ENCODE assay signal across 1 cellular context in the genomic region with DNA sequence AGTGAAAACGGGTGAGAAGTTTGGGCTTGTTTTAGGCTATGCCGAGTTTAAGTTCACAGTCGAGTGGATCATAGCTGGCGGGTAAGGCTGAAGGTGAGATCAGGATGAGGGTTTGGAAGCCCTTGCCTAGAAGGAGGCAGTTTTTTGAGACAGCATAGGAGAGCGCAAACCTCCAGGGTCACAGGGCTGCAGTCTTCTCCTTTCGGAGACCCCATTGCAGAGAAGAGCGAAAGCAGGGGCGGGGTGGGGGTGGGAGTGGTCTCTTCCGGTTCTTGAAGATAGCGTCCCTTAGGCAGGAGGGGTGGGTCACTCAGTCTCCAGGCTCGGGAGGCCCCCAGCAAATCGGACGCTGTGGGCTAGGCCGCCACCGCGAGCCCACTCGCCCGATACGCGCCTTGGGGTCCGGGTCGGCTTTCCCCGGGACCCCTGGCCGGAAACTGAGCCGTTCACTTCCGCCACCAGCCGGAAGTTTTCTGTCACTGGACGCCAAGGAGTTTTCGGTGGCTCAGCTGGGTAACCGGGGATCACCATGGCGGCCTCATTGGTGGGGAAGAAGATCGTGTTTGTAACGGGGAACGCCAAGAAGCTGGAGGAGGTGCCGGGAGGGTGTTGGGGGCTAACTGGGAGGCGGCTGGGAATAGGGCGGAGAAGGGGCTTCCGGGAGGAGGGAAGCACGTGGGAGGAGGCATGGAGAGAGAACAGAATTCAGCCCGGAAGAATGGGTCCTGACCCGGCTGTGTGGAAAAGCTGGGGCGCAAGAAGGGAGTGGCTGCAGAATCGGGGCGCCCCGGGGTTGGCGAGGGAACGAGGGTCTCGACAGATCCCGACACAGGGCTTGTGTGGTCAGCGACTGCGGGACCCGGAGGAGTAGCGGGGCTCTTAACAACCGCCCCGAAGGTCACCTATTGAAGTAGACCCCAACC.
TF ChIP-seq lines count a peak whose summit lies in the region.

A gene (plus strand): TSS at position 476 of the 923 bp plus-strand sequence. CDS start 54 bp downstream, at position 530.

TF ChIP-seq in K562, 482 proteins besides CTCF, POLR2A, EP300 and RAD21 (continued from another document):
- TF ChIP-seq TCF7L2 (IDR thresholded peaks at IDR 0.05; ENCODE audit: low read depth, low read length): no peak
- TF ChIP-seq, protein P1, sequence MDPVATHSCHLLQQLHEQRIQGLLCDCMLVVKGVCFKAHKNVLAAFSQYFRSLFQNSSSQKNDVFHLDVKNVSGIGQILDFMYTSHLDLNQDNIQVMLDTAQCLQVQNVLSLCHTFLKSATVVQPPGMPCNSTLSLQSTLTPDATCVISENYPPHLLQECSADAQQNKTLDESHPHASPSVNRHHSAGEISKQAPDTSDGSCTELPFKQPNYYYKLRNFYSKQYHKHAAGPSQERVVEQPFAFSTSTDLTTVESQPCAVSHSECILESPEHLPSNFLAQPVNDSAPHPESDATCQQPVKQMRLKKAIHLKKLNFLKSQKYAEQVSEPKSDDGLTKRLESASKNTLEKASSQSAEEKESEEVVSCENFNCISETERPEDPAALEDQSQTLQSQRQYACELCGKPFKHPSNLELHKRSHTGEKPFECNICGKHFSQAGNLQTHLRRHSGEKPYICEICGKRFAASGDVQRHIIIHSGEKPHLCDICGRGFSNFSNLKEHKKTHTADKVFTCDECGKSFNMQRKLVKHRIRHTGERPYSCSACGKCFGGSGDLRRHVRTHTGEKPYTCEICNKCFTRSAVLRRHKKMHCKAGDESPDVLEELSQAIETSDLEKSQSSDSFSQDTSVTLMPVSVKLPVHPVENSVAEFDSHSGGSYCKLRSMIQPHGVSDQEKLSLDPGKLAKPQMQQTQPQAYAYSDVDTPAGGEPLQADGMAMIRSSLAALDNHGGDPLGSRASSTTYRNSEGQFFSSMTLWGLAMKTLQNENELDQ (CRISPR knock-in tag; IDR thresholded peaks at IDR 0.05; ENCODE audit: borderline replicate concordance): no peak
- TF ChIP-seq EP400 (IDR thresholded peaks at IDR 0.05): peak; percentile 96
- TF ChIP-seq, protein P2, sequence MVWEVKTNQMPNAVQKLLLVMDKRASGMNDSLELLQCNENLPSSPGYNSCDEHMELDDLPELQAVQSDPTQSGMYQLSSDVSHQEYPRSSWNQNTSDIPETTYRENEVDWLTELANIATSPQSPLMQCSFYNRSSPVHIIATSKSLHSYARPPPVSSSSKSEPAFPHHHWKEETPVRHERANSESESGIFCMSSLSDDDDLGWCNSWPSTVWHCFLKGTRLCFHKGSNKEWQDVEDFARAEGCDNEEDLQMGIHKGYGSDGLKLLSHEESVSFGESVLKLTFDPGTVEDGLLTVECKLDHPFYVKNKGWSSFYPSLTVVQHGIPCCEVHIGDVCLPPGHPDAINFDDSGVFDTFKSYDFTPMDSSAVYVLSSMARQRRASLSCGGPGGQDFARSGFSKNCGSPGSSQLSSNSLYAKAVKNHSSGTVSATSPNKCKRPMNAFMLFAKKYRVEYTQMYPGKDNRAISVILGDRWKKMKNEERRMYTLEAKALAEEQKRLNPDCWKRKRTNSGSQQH (CRISPR knock-in tag; IDR thresholded peaks at IDR 0.05): 0 out of 2 replicates have a peak, but pooled peaks have one; percentile 30
- no peak for TF ChIP-seq SNIP1 (IDR thresholded peaks at IDR 0.05; ENCODE audit: low read depth)
- TF ChIP-seq SAP30 (IDR thresholded peaks at IDR 0.05; ENCODE audit: borderline replicate concordance, insufficient read depth, low read depth, low read length, poor library complexity, severe bottlenecking): peak; percentile 91
- no peak for TF ChIP-seq GABPB2 (CRISPR knock-in tag; conservative IDR thresholded peaks at IDR 0.05)
- no peak for TF ChIP-seq ZNF785 (CRISPR knock-in tag; IDR thresholded peaks at IDR 0.05)
- TF ChIP-seq, protein P3, sequence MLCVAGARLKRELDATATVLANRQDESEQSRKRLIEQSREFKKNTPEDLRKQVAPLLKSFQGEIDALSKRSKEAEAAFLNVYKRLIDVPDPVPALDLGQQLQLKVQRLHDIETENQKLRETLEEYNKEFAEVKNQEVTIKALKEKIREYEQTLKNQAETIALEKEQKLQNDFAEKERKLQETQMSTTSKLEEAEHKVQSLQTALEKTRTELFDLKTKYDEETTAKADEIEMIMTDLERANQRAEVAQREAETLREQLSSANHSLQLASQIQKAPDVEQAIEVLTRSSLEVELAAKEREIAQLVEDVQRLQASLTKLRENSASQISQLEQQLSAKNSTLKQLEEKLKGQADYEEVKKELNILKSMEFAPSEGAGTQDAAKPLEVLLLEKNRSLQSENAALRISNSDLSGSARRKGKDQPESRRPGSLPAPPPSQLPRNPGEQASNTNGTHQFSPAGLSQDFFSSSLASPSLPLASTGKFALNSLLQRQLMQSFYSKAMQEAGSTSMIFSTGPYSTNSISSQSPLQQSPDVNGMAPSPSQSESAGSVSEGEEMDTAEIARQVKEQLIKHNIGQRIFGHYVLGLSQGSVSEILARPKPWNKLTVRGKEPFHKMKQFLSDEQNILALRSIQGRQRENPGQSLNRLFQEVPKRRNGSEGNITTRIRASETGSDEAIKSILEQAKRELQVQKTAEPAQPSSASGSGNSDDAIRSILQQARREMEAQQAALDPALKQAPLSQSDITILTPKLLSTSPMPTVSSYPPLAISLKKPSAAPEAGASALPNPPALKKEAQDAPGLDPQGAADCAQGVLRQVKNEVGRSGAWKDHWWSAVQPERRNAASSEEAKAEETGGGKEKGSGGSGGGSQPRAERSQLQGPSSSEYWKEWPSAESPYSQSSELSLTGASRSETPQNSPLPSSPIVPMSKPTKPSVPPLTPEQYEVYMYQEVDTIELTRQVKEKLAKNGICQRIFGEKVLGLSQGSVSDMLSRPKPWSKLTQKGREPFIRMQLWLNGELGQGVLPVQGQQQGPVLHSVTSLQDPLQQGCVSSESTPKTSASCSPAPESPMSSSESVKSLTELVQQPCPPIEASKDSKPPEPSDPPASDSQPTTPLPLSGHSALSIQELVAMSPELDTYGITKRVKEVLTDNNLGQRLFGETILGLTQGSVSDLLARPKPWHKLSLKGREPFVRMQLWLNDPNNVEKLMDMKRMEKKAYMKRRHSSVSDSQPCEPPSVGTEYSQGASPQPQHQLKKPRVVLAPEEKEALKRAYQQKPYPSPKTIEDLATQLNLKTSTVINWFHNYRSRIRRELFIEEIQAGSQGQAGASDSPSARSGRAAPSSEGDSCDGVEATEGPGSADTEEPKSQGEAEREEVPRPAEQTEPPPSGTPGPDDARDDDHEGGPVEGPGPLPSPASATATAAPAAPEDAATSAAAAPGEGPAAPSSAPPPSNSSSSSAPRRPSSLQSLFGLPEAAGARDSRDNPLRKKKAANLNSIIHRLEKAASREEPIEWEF (CRISPR knock-in tag; IDR thresholded peaks at IDR 0.05): no peak
- peak; percentile 8; the same call in 1 of the 2 replicates for TF ChIP-seq ARID1B (IDR thresholded peaks at IDR 0.05)
- TF ChIP-seq SMARCE1 (IDR thresholded peaks at IDR 0.05): peak; percentile 31; the same call in 1 of the 2 replicates
- TF ChIP-seq RCOR1 (IDR thresholded peaks at IDR 0.05; ENCODE audit: borderline replicate concordance in 1 of 2, low read depth in 2 of 2, low read length in 2 of 2): no peak
- TF ChIP-seq ZBTB8A (IDR thresholded peaks at IDR 0.05; ENCODE audit: partially characterized antibody): no peak
- no peak for TF ChIP-seq NFE2 (IDR thresholded peaks at IDR 0.05; ENCODE audit: low read depth)
- TF ChIP-seq SUPT5H (IDR thresholded peaks at IDR 0.05): peak; percentile 85
- TF ChIP-seq ZNF436 (CRISPR knock-in tag; IDR thresholded peaks at IDR 0.05): no peak
- TF ChIP-seq ZNF263 (CRISPR knock-in tag; IDR thresholded peaks at IDR 0.05; ENCODE audit: borderline replicate concordance): peak; percentile 56; the same call in 1 of the 2 replicates
- no peak for TF ChIP-seq MED1 (CRISPR knock-in tag; IDR thresholded peaks at IDR 0.05; ENCODE audit: borderline replicate concordance)
- TF ChIP-seq MCM5 (IDR thresholded peaks at IDR 0.05; ENCODE audit: low read depth): no peak
- TF ChIP-seq MAFK (IDR thresholded peaks at IDR 0.05; ENCODE audit: low read length): no peak
- TF ChIP-seq RNF2 (IDR thresholded peaks at IDR 0.05): no peak
- 0 out of 2 replicates have a peak, but pooled peaks have one; percentile 34 for TF ChIP-seq NFRKB (IDR thresholded peaks at IDR 0.05; ENCODE audit: low read depth)
- TF ChIP-seq, protein P4, sequence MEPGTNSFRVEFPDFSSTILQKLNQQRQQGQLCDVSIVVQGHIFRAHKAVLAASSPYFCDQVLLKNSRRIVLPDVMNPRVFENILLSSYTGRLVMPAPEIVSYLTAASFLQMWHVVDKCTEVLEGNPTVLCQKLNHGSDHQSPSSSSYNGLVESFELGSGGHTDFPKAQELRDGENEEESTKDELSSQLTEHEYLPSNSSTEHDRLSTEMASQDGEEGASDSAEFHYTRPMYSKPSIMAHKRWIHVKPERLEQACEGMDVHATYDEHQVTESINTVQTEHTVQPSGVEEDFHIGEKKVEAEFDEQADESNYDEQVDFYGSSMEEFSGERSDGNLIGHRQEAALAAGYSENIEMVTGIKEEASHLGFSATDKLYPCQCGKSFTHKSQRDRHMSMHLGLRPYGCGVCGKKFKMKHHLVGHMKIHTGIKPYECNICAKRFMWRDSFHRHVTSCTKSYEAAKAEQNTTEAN (CRISPR knock-in tag; IDR thresholded peaks at IDR 0.05): no peak
